ENCODE assay signal across 38 cellular contexts in genomic region chr16:73274140-73274539, GRCh38.
"Had no signal": no experiment of that assay in that cellular context is flagged by ENCODE, and none has a peak within 500 bp of the region (broad histone marks: within the 10 kb centered on the region; RNA-seq: fewer than 3 reads in every experiment).

No MANE protein-coding gene starts in this region.

- H3K27me3 Mint-ChIP-seq: activated CD4-positive, alpha-beta memory T cell treated with anti-CD3 and anti-CD28 coated beads for 36 hours; activated CD4-positive, alpha-beta T cell treated with anti-CD3 and anti-CD28 coated beads, Interleukin-2, amount 10 ng/mL, durations not matched to agents 24 days and 14 days; activated naive CD4-positive, alpha-beta T cell treated with anti-CD3 and anti-CD28 coated beads, Interleukin-2, amount 10 ng/mL, durations not matched to agents 7 days and 5 days; activated naive CD8-positive, alpha-beta T cell treated with anti-CD3 and anti-CD28 coated beads, Interleukin-2, amount 10 ng/mL, durations not matched to agents 7 days and 5 days; central memory CD8-positive, alpha-beta T cell had no signal

- H3K9me3 ChIP-seq: ascending aorta had no signal

- H3K4me3 Mint-ChIP-seq: activated B cell treated with CpG ODN at 0.5 μM for 24 hours; activated CD4-positive, alpha-beta memory T cell treated with anti-CD3 and anti-CD28 coated beads for 36 hours; activated CD4-positive, alpha-beta T cell treated with anti-CD3 and anti-CD28 coated beads, Interleukin-2, amount 10 ng/mL, durations not matched to agents 24 days and 14 days; activated CD8-positive, alpha-beta T cell treated with anti-CD3 and anti-CD28 coated beads for 36 hours; activated naive CD4-positive, alpha-beta T cell treated with anti-CD3 and anti-CD28 coated beads, Interleukin-2, amount 10 ng/mL, durations not matched to agents 7 days and 5 days; activated naive CD4-positive, alpha-beta T cell treated with anti-CD3 and anti-CD28 coated beads, Interleukin-2, amount 50 U/mL, for 24 hours; activated naive CD8-positive, alpha-beta T cell; activated naive CD8-positive, alpha-beta T cell treated with anti-CD3 and anti-CD28 coated beads, Interleukin-2, amount 10 ng/mL, durations not matched to agents 7 days and 5 days; activated naive CD8-positive, alpha-beta T cell treated with anti-CD3 and anti-CD28 coated beads, Interleukin-2, amount 50 U/mL, for 24 hours; activated T-cell treated with anti-CD3 and anti-CD28 coated beads, Interleukin-2, amount 50 U/mL, for 4 hours; activated T-cell treated with anti-CD3 and anti-CD28 coated beads, Interleukin-2, amount 50 U/mL, for 72 hours; activated T-helper 1 cell treated with anti-CD3 and anti-CD28 coated beads, Interleukin-12 subunit alpha, Interleukin-12 subunit beta, Interleukin-2, Interleukin-4 antibody, amounts not matched to agents 30 ng/mL and 10 ng/mL and 1 ng/mL, durations not matched to agents 14 hours and 24 hours and 36 hours; activated T-helper 17 cell treated with anti-CD3 and anti-CD28 coated beads, Interleukin-2, amount 50 U/mL, for 72 hours; brain; central memory CD8-positive, alpha-beta T cell; T-helper 1 cell treated with Interleukin-12 subunit alpha and Interleukin-12 subunit beta and Interleukin-4 antibody, amounts not matched to agents 30 μg/mL and 1 μg/mL, for 36 hours; T-helper 2 cell treated with Interferon-gamma antibody and Interleukin-4, amounts not matched to agents 5 μg/mL and 100 μg/mL, for 36 hours had no signal

- H3K27ac ChIP-seq: ascending aorta, cardiac muscle cell, VCaP had no signal

- H3K4me1 Mint-ChIP-seq: activated B cell treated with CpG ODN at 0.5 μM for 24 hours; activated CD4-positive, alpha-beta T cell treated with anti-CD3 and anti-CD28 coated beads, Interleukin-2, amount 10 ng/mL, durations not matched to agents 24 days and 14 days; activated naive CD4-positive, alpha-beta T cell treated with anti-CD3 and anti-CD28 coated beads, Interleukin-2, amount 10 ng/mL, durations not matched to agents 7 days and 5 days; activated naive CD4-positive, alpha-beta T cell treated with anti-CD3 and anti-CD28 coated beads, Interleukin-2, amount 50 U/mL, for 24 hours; activated naive CD8-positive, alpha-beta T cell treated with anti-CD3 and anti-CD28 coated beads, Interleukin-2, amount 10 ng/mL, durations not matched to agents 7 days and 5 days; activated naive CD8-positive, alpha-beta T cell treated with anti-CD3 and anti-CD28 coated beads, Interleukin-2, amount 50 U/mL, for 24 hours; activated T-helper 17 cell treated with anti-CD3 and anti-CD28 coated beads, Interleukin-2, amount 50 U/mL, for 72 hours; central memory CD8-positive, alpha-beta T cell had no signal

- ATAC-seq: activated CD8-positive, alpha-beta T cell treated with anti-CD3 and anti-CD28 coated beads for 36 hours; activated naive CD8-positive, alpha-beta T cell treated with anti-CD3 and anti-CD28 coated beads, Interleukin-2, amount 50 U/mL, for 24 hours; activated T-cell treated with anti-CD3 and anti-CD28 coated beads, Interleukin-2, amount 50 U/mL, for 4 hours; activated T-cell treated with anti-CD3 and anti-CD28 coated beads, Interleukin-2, amount 50 U/mL, for 72 hours; activated T-helper 17 cell treated with anti-CD3 and anti-CD28 coated beads, Interleukin-2, amount 50 U/mL, for 72 hours had no signal

- FAIRE-seq: bronchial epithelial cell, colon, TTC549 had no signal

- H3K4me1 ChIP-seq: ascending aorta had no signal

- H3K9me3 Mint-ChIP-seq: activated B cell treated with CpG ODN at 0.5 μM for 24 hours; activated CD4-positive, alpha-beta T cell treated with anti-CD3 and anti-CD28 coated beads, Interleukin-2, amount 10 ng/mL, durations not matched to agents 24 days and 14 days; activated CD8-positive, alpha-beta T cell treated with anti-CD3 and anti-CD28 coated beads for 36 hours; activated naive CD4-positive, alpha-beta T cell treated with anti-CD3 and anti-CD28 coated beads, Interleukin-2, amount 50 U/mL, for 24 hours; activated T-cell treated with anti-CD3 and anti-CD28 coated beads, Interleukin-2, amount 50 U/mL, for 72 hours; activated T-helper 17 cell treated with anti-CD3 and anti-CD28 coated beads, Interleukin-2, amount 50 U/mL, for 72 hours had no signal

- H3K27ac Mint-ChIP-seq: activated B cell treated with CpG ODN at 0.5 μM for 24 hours; activated CD4-positive, alpha-beta memory T cell treated with anti-CD3 and anti-CD28 coated beads for 36 hours; activated CD4-positive, alpha-beta T cell treated with anti-CD3 and anti-CD28 coated beads, Interleukin-2, amount 10 ng/mL, durations not matched to agents 24 days and 14 days; activated CD8-positive, alpha-beta T cell treated with anti-CD3 and anti-CD28 coated beads for 36 hours; activated naive CD4-positive, alpha-beta T cell treated with anti-CD3 and anti-CD28 coated beads, Interleukin-2, amount 10 ng/mL, durations not matched to agents 7 days and 5 days; activated naive CD4-positive, alpha-beta T cell treated with anti-CD3 and anti-CD28 coated beads, Interleukin-2, amount 50 U/mL, for 24 hours; activated naive CD8-positive, alpha-beta T cell; activated naive CD8-positive, alpha-beta T cell treated with anti-CD3 and anti-CD28 coated beads, Interleukin-2, amount 10 ng/mL, durations not matched to agents 7 days and 5 days; activated naive CD8-positive, alpha-beta T cell treated with anti-CD3 and anti-CD28 coated beads, Interleukin-2, amount 50 U/mL, for 24 hours; activated T-cell treated with anti-CD3 and anti-CD28 coated beads, Interleukin-2, amount 50 U/mL, for 72 hours; activated T-helper 1 cell treated with anti-CD3 and anti-CD28 coated beads, Interleukin-12 subunit alpha, Interleukin-12 subunit beta, Interleukin-2, Interleukin-4 antibody, amounts not matched to agents 30 ng/mL and 10 ng/mL and 1 ng/mL, durations not matched to agents 14 hours and 24 hours and 36 hours; activated T-helper 17 cell treated with anti-CD3 and anti-CD28 coated beads, Interleukin-2, amount 50 U/mL, for 72 hours; brain; T-helper 1 cell treated with Interleukin-12 subunit alpha and Interleukin-12 subunit beta and Interleukin-4 antibody, amounts not matched to agents 30 μg/mL and 1 μg/mL, for 36 hours; T-helper 2 cell treated with Interferon-gamma antibody and Interleukin-4, amounts not matched to agents 5 μg/mL and 100 μg/mL, for 36 hours had no signal

- DNase-seq: activated B cell treated with CpG ODN at 0.5 μM for 24 hours; activated CD4-positive, alpha-beta memory T cell treated with anti-CD3 and anti-CD28 coated beads for 36 hours; activated CD4-positive, alpha-beta T cell treated with anti-CD3 and anti-CD28 coated beads for 4 hours; activated CD4-positive, alpha-beta T cell treated with anti-CD3 and anti-CD28 coated beads, Interleukin-2, amount 10 ng/mL, durations not matched to agents 24 days and 14 days; activated CD4-positive, alpha-beta T cell treated with anti-CD3 and anti-CD28 coated beads, Interleukin-2, amount 50 U/mL, for 1 hour; activated CD4-positive, alpha-beta T cell treated with anti-CD3 and anti-CD28 coated beads, Interleukin-2, amount 50 U/mL, for 4 hours; activated CD4-positive, CD25-positive, alpha-beta regulatory T cell treated with anti-CD3 and anti-CD28 coated beads, Interleukin-2, amount 50 U/mL, for 72 hours; activated CD8-positive, alpha-beta memory T cell treated with anti-CD3 and anti-CD28 coated beads, Interleukin-2, amount 50 U/mL, for 4 hours; activated CD8-positive, alpha-beta T cell treated with anti-CD3 and anti-CD28 coated beads for 36 hours; activated effector memory CD4-positive, alpha-beta T cell treated with anti-CD3 and anti-CD28 coated beads, Interleukin-2, amount 50 U/mL, for 16 hours; activated naive CD4-positive, alpha-beta T cell treated with anti-CD3 and anti-CD28 coated beads, Interleukin-2, amount 10 ng/mL, durations not matched to agents 7 days and 5 days; activated naive CD4-positive, alpha-beta T cell treated with Interleukin-2 at 50 U/mL for 16 hours; activated naive CD8-positive, alpha-beta T cell treated with anti-CD3 and anti-CD28 coated beads, Interleukin-2, amount 10 ng/mL, durations not matched to agents 7 days and 5 days; activated naive CD8-positive, alpha-beta T cell treated with anti-CD3 and anti-CD28 coated beads, Interleukin-2, amount 50 U/mL, for 24 hours; activated T-cell treated with anti-CD3 and anti-CD28 coated beads for 4 hours; activated T-cell treated with anti-CD3 and anti-CD28 coated beads, Interleukin-2, amount 50 U/mL, for 1 hour; activated T-cell treated with anti-CD3 and anti-CD28 coated beads, Interleukin-2, amount 50 U/mL, for 4 hours; activated T-cell treated with anti-CD3 and anti-CD28 coated beads, Interleukin-2, amount 50 U/mL, for 72 hours; amygdala; anterior cingulate cortex; caudate nucleus; cerebellar nuclear complex; T-helper 2 cell; T-helper 9 cell had no signal

- H3K4me3 ChIP-seq: ascending aorta, cardiac muscle cell had no signal

- H3K36me3 Mint-ChIP-seq: activated CD4-positive, alpha-beta memory T cell treated with anti-CD3 and anti-CD28 coated beads for 36 hours; activated naive CD4-positive, alpha-beta T cell treated with anti-CD3 and anti-CD28 coated beads, Interleukin-2, amount 10 ng/mL, durations not matched to agents 7 days and 5 days; activated naive CD4-positive, alpha-beta T cell treated with anti-CD3 and anti-CD28 coated beads, Interleukin-2, amount 50 U/mL, for 24 hours; activated naive CD8-positive, alpha-beta T cell; activated naive CD8-positive, alpha-beta T cell treated with anti-CD3 and anti-CD28 coated beads, Interleukin-2, amount 10 ng/mL, durations not matched to agents 7 days and 5 days; brain had no signal
